8 cellular contexts compared by ENCODE assay signal in genomic region chr10:125521721-125522680, GRCh38.
A peak's percentile ranks its signal among the peaks of the same experiment; 100 is the strongest.
DNase-seq lines count a peak whose midpoint lies in the region; ATAC-seq lines count a peak whose summit lies in the region.

No MANE protein-coding gene starts in this region.

- H3K27me3 ChIP-seq in SJCRH30: no peaks in the 10 kb centered on the region

- no peaks in the 10 kb centered on the region for H3K4me1 Mint-ChIP-seq in activated T-cell treated with anti-CD3 and anti-CD28 coated beads, Interleukin-2, amount 50 U/mL, for 24 hours (ENCODE audit: low read depth)
- H3K4me1 Mint-ChIP-seq in immature natural killer cell: peaks cover 0 to 2% of the 10 kb centered on the region in 2 donors

- no peak overlapping the region for H3K4me3 ChIP-seq in SJCRH30

- no peak overlapping the region for H3K27ac Mint-ChIP-seq in activated T-cell treated with anti-CD3 and anti-CD28 coated beads, Interleukin-2, amount 50 U/mL, for 24 hours
- H3K27ac Mint-ChIP-seq in immature natural killer cell: no peak overlapping the region

- no peaks in the 10 kb centered on the region for H3K36me3 ChIP-seq in SJCRH30

- H3K9me3 Mint-ChIP-seq in activated T-cell treated with anti-CD3 and anti-CD28 coated beads, Interleukin-2, amount 50 U/mL, for 24 hours: no peaks in the 10 kb centered on the region
- no peaks in the 10 kb centered on the region for H3K9me3 Mint-ChIP-seq in immature natural killer cell

- peak; percentile 34 for DNase-seq in activated T-cell treated with anti-CD3 and anti-CD28 coated beads, Interleukin-2, amount 50 U/mL, for 24 hours
- no peak for DNase-seq in activated T-cell treated with anti-CD3 and anti-CD28 coated beads, Interleukin-2, amount 50 U/mL, for 1 hour
- peak; percentile 54 to 63 for DNase-seq in SJCRH30
- DNase-seq in immature natural killer cell: peak; percentile 1 to 6 (median 2)
- no peak for DNase-seq in activated effector memory CD4-positive, alpha-beta T cell treated with anti-CD3 and anti-CD28 coated beads, Interleukin-2, amount 50 U/mL, for 16 hours
- DNase-seq in SK-N-DZ (ENCODE audit: low spot score): no peak

- no peak overlapping the region for H3K27ac ChIP-seq in SJCRH30

- H3K27me3 Mint-ChIP-seq in activated T-cell treated with anti-CD3 and anti-CD28 coated beads, Interleukin-2, amount 50 U/mL, for 24 hours: peaks cover 5% of the 10 kb centered on the region
- peaks cover 3 to 4% (median 4%) of the 10 kb centered on the region in 3 donors for H3K27me3 Mint-ChIP-seq in immature natural killer cell (ENCODE audit: low read depth in 3 of 3)

- H3K36me3 Mint-ChIP-seq in activated T-cell treated with anti-CD3 and anti-CD28 coated beads, Interleukin-2, amount 50 U/mL, for 24 hours (ENCODE audit: low read depth): no peaks in the 10 kb centered on the region
- H3K36me3 Mint-ChIP-seq in immature natural killer cell: no peaks in the 10 kb centered on the region

- ATAC-seq in HG02642 (IDR thresholded peaks at IDR 0.05; ENCODE audit: poor library complexity, unreplicated experiment) (peak; percentile 65), HG03108 (IDR thresholded peaks at IDR 0.05; ENCODE audit: unreplicated experiment) (no peak)

- H3K4me1 ChIP-seq in SJCRH30: no peaks in the 10 kb centered on the region

- no peak overlapping the region for H3K4me3 Mint-ChIP-seq in activated T-cell treated with anti-CD3 and anti-CD28 coated beads, Interleukin-2, amount 50 U/mL, for 24 hours
- no peak overlapping the region for H3K4me3 Mint-ChIP-seq in immature natural killer cell

- H3K9me3 ChIP-seq in SJCRH30 (replicated peaks): no peaks in the 10 kb centered on the region

Comparison
In these comparisons a context has a peak if more than half of its experiments do, and no peak if none do; other contexts are left out.
1. DNase-seq: peak in activated T-cell treated with anti-CD3 and anti-CD28 coated beads, Interleukin-2, amount 50 U/mL, for 24 hours (single experiment), SJCRH30 (2 of 2) and immature natural killer cell (3 of 3); none in activated T-cell treated with anti-CD3 and anti-CD28 coated beads, Interleukin-2, amount 50 U/mL, for 1 hour (single experiment), activated effector memory CD4-positive, alpha-beta T cell treated with anti-CD3 and anti-CD28 coated beads, Interleukin-2, amount 50 U/mL, for 16 hours (single experiment) and SK-N-DZ (single experiment).